ENCODE assay signal across 30 cellular contexts in the genomic region with DNA sequence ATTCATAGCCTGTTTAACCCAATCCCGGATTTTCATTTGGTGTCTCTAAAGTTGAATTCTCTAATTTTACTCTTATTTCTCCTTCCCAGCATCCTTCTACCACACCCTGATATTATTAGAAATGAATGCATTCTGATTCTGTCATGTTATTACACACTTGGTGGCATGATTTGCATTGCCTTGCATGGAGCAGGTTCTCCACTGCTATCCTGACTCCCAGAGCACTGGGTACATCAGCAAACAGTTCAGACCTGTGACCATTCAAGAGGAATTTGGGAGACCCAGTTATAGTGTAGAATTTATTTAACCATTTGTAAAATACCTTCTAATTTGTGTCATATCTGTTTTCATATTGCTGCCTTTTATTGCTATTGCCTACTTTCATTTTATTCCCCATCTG. TPM values are rescaled to one million over a fixed set of nuclear protein-coding genes. Genes with fewer than 3 reads are reported as not detected.
DNase-seq lines count a peak whose midpoint lies in the region; ATAC-seq and TF ChIP-seq lines count a peak whose summit lies in the region.
"Had no signal": no experiment of that assay in that cellular context is flagged by ENCODE, and none has a peak within 500 bp of the region (broad histone marks: within the 10 kb centered on the region; RNA-seq: fewer than 3 reads in every experiment).

No MANE protein-coding gene starts in this region.

- H3K79me2 ChIP-seq in KMS-11 (ENCODE audit: insufficient read depth, low read depth), result no peaks in the 10 kb centered on the region

- H3K4me3 ChIP-seq in BLaER1 (no peak overlapping the region), KMS-11 (IDR thresholded peaks at IDR 0.05; ENCODE audit: insufficient read depth, low read depth, low read length) (no peak overlapping the region)
- no peak overlapping the region for H3K4me3 ChIP-seq in naive thymus-derived CD4-positive, alpha-beta T cell (ENCODE audit: low read length)
- H3K4me3 ChIP-seq: A549, lower lobe of right lung, pancreas, SJSA1, smooth muscle cell, thyroid gland, vagina had no signal

- H3K27ac ChIP-seq in BLaER1 (no peak overlapping the region), KMS-11 (no peak overlapping the region), angular gyrus (ENCODE audit: low read depth, low read length) (peak overlapping the region; percentile 72)
- peak overlapping the region; percentile 42 for H3K27ac ChIP-seq in naive thymus-derived CD4-positive, alpha-beta T cell (ENCODE audit: low read depth, low read length)
- H3K27ac ChIP-seq: A549, lower lobe of right lung, pancreas, SJSA1, thyroid gland, vagina had no signal

- H3K27me3 ChIP-seq in BLaER1, result no peaks in the 10 kb centered on the region
- H3K27me3 ChIP-seq in KMS-11 (ENCODE audit: insufficient read depth, low read depth), result no peaks in the 10 kb centered on the region
- no peaks in the 10 kb centered on the region for H3K27me3 ChIP-seq in naive thymus-derived CD4-positive, alpha-beta T cell (ENCODE audit: control insufficient read depth in 2 of 2, insufficient read depth in 2 of 2, low read length in 2 of 2)
- H3K27me3 ChIP-seq: pancreas, SJSA1, thyroid gland, vagina had no signal

- peaks cover 56% of the 10 kb centered on the region for H4K20me1 ChIP-seq in BLaER1
- no peaks in the 10 kb centered on the region for H4K20me1 ChIP-seq in KMS-11 (ENCODE audit: insufficient read depth)

- peaks cover 4 to 29% (median 12%) of the 10 kb centered on the region in 5 donors for H3K36me3 Mint-ChIP-seq in naive thymus-derived CD4-positive, alpha-beta T cell

- H2AFZ ChIP-seq in KMS-11 (ENCODE audit: low read depth), result no peak overlapping the region

- H3K4me3 Mint-ChIP-seq in naive thymus-derived CD4-positive, alpha-beta T cell, result no peak overlapping the region
- H3K4me3 Mint-ChIP-seq: activated naive CD8-positive, alpha-beta T cell treated with anti-CD3 and anti-CD28 coated beads, Interleukin-2, amount 10 ng/mL, durations not matched to agents 7 days and 5 days; CD8-positive, alpha-beta T cell; neural crest cell had no signal

- H3K36me3 ChIP-seq in BLaER1 (peaks cover 46% of the 10 kb centered on the region), KMS-11 (ENCODE audit: insufficient read depth) (no peaks in the 10 kb centered on the region)
- peaks cover 0 to 8% (median 0%) of the 10 kb centered on the region in 3 experiments for H3K36me3 ChIP-seq in naive thymus-derived CD4-positive, alpha-beta T cell (ENCODE audit: control insufficient read depth in 2 of 3, insufficient read depth in 3 of 3, low read length in 3 of 3)
- H3K36me3 ChIP-seq: lower lobe of right lung, pancreas, thyroid gland, vagina had no signal

- peaks cover 0 to 4% (median 0%) of the 10 kb centered on the region in 11 donors for H3K9me3 Mint-ChIP-seq in naive thymus-derived CD4-positive, alpha-beta T cell

- no peak for TF ChIP-seq CTCF in KMS-11 (conservative IDR thresholded peaks at IDR 0.05; ENCODE audit: low read depth, low read length)

- intact Hi-C loops in naive thymus-derived CD4-positive, alpha-beta T cell (cut with micrococcal nuclease), result loop anchor here in 1 of 2 donors (1.0 to 10.0 kb wide), 2 partner anchors 18 to 252 kb away; partner anchors contain the start of gene GBP5

- no peak overlapping the region for H3K9ac ChIP-seq in BLaER1
- H3K9ac ChIP-seq in KMS-11, result no peak overlapping the region

- H3K4me2 ChIP-seq in BLaER1 (peak overlapping the region; percentile 96), KMS-11 (0 out of 2 replicates have a peak overlapping the region, but pooled peaks have one; percentile 9)
- H3K4me2 ChIP-seq: A549, smooth muscle cell had no signal

- CTCF ChIA-PET in naive thymus-derived CD4-positive, alpha-beta T cell (lab: Charles Lee), result no interaction called here

- peaks cover 9% of the 10 kb centered on the region for H3K9me3 ChIP-seq in BLaER1
- no peaks in the 10 kb centered on the region for H3K9me3 ChIP-seq in naive thymus-derived CD4-positive, alpha-beta T cell (ENCODE audit: control insufficient read depth in 2 of 3, low read length in 3 of 3)
- H3K9me3 ChIP-seq: A549, lower lobe of right lung, pancreas, thyroid gland, vagina had no signal

- POLR2A ChIA-PET in naive thymus-derived CD4-positive, alpha-beta T cell (lab: Charles Lee), result interaction anchor here (1.6 kb wide), 1 partner anchor 81 kb away, joined by 12 read pairs; no protein-coding TSS in a partner anchor

- peaks cover 24 to 50% (median 39%) of the 10 kb centered on the region in 7 donors for H3K4me1 Mint-ChIP-seq in naive thymus-derived CD4-positive, alpha-beta T cell

- H3K4me1 ChIP-seq in BLaER1 (peaks cover 43% of the 10 kb centered on the region), KMS-11 (ENCODE audit: low read depth, poor library complexity, severe bottlenecking) (peaks cover 25% of the 10 kb centered on the region)
- H3K4me1 ChIP-seq in naive thymus-derived CD4-positive, alpha-beta T cell (ENCODE audit: control insufficient read depth in 2 of 2, insufficient read depth in 2 of 2, low read length in 2 of 2), result peaks cover 7 to 34% of the 10 kb centered on the region in 2 donors
- H3K4me1 ChIP-seq: thyroid gland, vagina had no signal

- ATAC-seq in naive thymus-derived CD4-positive, alpha-beta T cell, result no peak
- ATAC-seq in HG03469 (IDR thresholded peaks at IDR 0.05; ENCODE audit: unreplicated experiment), result no peak
- ATAC-seq: A549; CD8-positive, alpha-beta T cell; esophagus mucosa; lower lobe of right lung; pancreas had no signal

- DNase-seq in naive thymus-derived CD4-positive, alpha-beta T cell, result no peak
- no peak for DNase-seq in activated naive CD4-positive, alpha-beta T cell treated with anti-CD3 and anti-CD28 coated beads, Interleukin-2, amount 50 U/mL, for 16 hours
- DNase-seq in T1000 (lab: John Stamatoyannopoulos, UW), result no peak
- no peak for DNase-seq in NCI-H1092 treated with DMSO at 0.1 percent for 48 hours (lab: John Stamatoyannopoulos, UW)
- DNase-seq: activated CD4-positive, alpha-beta T cell treated with anti-CD3 and anti-CD28 coated beads, Interleukin-2, amount 50 U/mL, for 1 hour; activated CD4-positive, CD25-positive, alpha-beta regulatory T cell; activated gamma-delta T cell; activated naive CD8-positive, alpha-beta T cell treated with anti-CD3 and anti-CD28 coated beads, Interleukin-2, amount 10 ng/mL, durations not matched to agents 7 days and 5 days; activated T-cell treated with anti-CD3 and anti-CD28 coated beads, Interleukin-2, amount 50 U/mL, for 1 hour; AML-193; CD8-positive, alpha-beta T cell; EL; foreskin fibroblast; lower lobe of right lung; NCI-H2029; NCI-H524 treated with DMSO at 0.1 percent for 48 hours; pancreas; RPMI8226; stimulated activated naive CD4-positive, alpha-beta T cell treated with Interleukin-2 at 50 U/mL for 16 hours; thyroid gland had no signal

- H3K27me3 Mint-ChIP-seq in naive thymus-derived CD4-positive, alpha-beta T cell, result no peaks in the 10 kb centered on the region
- H3K27me3 Mint-ChIP-seq: activated naive CD8-positive, alpha-beta T cell treated with anti-CD3 and anti-CD28 coated beads, Interleukin-2, amount 10 ng/mL, durations not matched to agents 7 days and 5 days had no signal

- H3K27ac Mint-ChIP-seq in naive thymus-derived CD4-positive, alpha-beta T cell, result no peak overlapping the region
- H3K27ac Mint-ChIP-seq: activated naive CD8-positive, alpha-beta T cell treated with anti-CD3 and anti-CD28 coated beads, Interleukin-2, amount 10 ng/mL, durations not matched to agents 7 days and 5 days; CD8-positive, alpha-beta T cell had no signal

RNA-seq across cellular contexts. Expression of gene LRRC8B, which starts 2.6 kb away (rescaled TPM):
- 10 to 100 TPM in 4 of 5 experiments, 1 to 10 TPM in 1; 8.8 to 23.0 (median 17.1) TPM for total RNA-seq in naive thymus-derived CD4-positive, alpha-beta T cell
- polyA plus RNA-seq in naive thymus-derived CD4-positive, alpha-beta T cell, result 10 to 100 TPM; 15.7 to 16.2 TPM

Comparison
In these comparisons a context has a peak if more than half of its experiments do, and no peak if none do; other contexts are left out.
1. H3K27ac ChIP-seq: peak in angular gyrus (single experiment) and naive thymus-derived CD4-positive, alpha-beta T cell (single experiment); none in BLaER1 (single experiment) and KMS-11 (single experiment).